In genomic region chr9:136995772-136996308, GRCh38 we compare ENCODE assay signal across 8 cellular contexts. TPM values are rescaled to one million over a fixed set of nuclear protein-coding genes. Genes with fewer than 3 reads are reported as not detected.
DNase-seq lines count a peak whose midpoint lies in the region; ATAC-seq lines count a peak whose summit lies in the region.

No MANE protein-coding gene starts in this region.

- 9% methylated on average over 10 of the region's 12 CpGs for WGBS in GM23248 (ENCODE audit: low coverage in 1 of 2, low lambda C conversion rate in 2 of 2, missing lambda C conversion rate in 2 of 2), 2 experiments

- in situ Hi-C loops in GM23248 (cut with MboI): no loop called here

- no peaks in the 10 kb centered on the region for H4K20me1 ChIP-seq in GM23248 (ENCODE audit: insufficient read depth)

- H3K4me3 ChIP-seq in GM23248 (peak overlapping the region; percentile 57), adipocyte (ENCODE audit: low read length) (peak overlapping the region; percentile 59), mucosa of rectum (ENCODE audit: low read length in 2 of 2) (peak overlapping the region in 1 of 2 donors; percentile 66), H7 (ENCODE audit: insufficient read depth, low read depth, low read length) (no peak overlapping the region; the same call in 1 of the 2 replicates)

- H3K27ac ChIP-seq in GM23248 (peak overlapping the region; percentile 28), mucosa of rectum (ENCODE audit: low read depth in 2 of 2, low read length in 2 of 2) (peak overlapping the region; percentile 32 to 48)

- H3K36me3 ChIP-seq in GM23248 (ENCODE audit: low read depth) (no peaks in the 10 kb centered on the region), adipocyte (ENCODE audit: control insufficient read depth, insufficient read depth, low read length, severe bottlenecking) (no peaks in the 10 kb centered on the region), mucosa of rectum (ENCODE audit: control insufficient read depth in 2 of 2, insufficient read depth in 2 of 2, low read length in 2 of 2) (no peaks in the 10 kb centered on the region), H7 (replicated peaks; ENCODE audit: control insufficient read depth, insufficient read depth, low read length) (peaks cover 2% of the 10 kb centered on the region)

- peak overlapping the region; percentile 46 for H3K4me2 ChIP-seq in GM23248 (ENCODE audit: unreplicated experiment)

- no peaks in the 10 kb centered on the region for H3K27me3 ChIP-seq in GM23248 (replicated peaks; ENCODE audit: insufficient read depth)
- no peaks in the 10 kb centered on the region for H3K27me3 ChIP-seq in adipocyte (replicated peaks; ENCODE audit: control insufficient read depth, insufficient read depth, low read length)
- H3K27me3 ChIP-seq in mucosa of rectum (ENCODE audit: control insufficient read depth in 2 of 2, insufficient read depth in 2 of 2, low read length in 2 of 2): no peaks in the 10 kb centered on the region
- H3K27me3 ChIP-seq in H7 (ENCODE audit: control insufficient read depth, insufficient read depth, low read length): peaks cover 4% of the 10 kb centered on the region

- peaks cover 26% of the 10 kb centered on the region for H3K4me1 ChIP-seq in GM23248 (ENCODE audit: insufficient read depth)
- peaks cover 39% of the 10 kb centered on the region for H3K4me1 ChIP-seq in adipocyte (ENCODE audit: control insufficient read depth, insufficient read depth, low read length)
- peaks cover 30 to 31% of the 10 kb centered on the region in 2 donors for H3K4me1 ChIP-seq in mucosa of rectum (ENCODE audit: control insufficient read depth in 2 of 2, insufficient read depth in 2 of 2, low read length in 2 of 2)

- H3K79me2 ChIP-seq in GM23248 (ENCODE audit: insufficient read depth): 0 out of 2 replicates have a peak, but pooled peaks cover 4% of the 10 kb centered on the region

- ATAC-seq in HG02678 (IDR thresholded peaks at IDR 0.05; ENCODE audit: unreplicated experiment) (no peak), GM18870 (IDR thresholded peaks at IDR 0.05; ENCODE audit: unreplicated experiment) (no peak)

- H3K9ac ChIP-seq in GM23248 (peak overlapping the region; percentile 52), adipocyte (ENCODE audit: low read length) (peak overlapping the region; percentile 79), mucosa of rectum (ENCODE audit: low read depth in 1 of 2, low read length in 2 of 2) (no peak overlapping the region)

- H3F3A ChIP-seq in GM23248 (ENCODE audit: insufficient read depth): peaks cover 17% of the 10 kb centered on the region

- no peaks in the 10 kb centered on the region for H3K9me2 ChIP-seq in GM23248 (ENCODE audit: insufficient read depth)

- H2AFZ ChIP-seq in GM23248: peak overlapping the region; percentile 47

- DNase-seq in AG20443 (ENCODE audit: low spot score): peak; percentile 67
- peak; percentile 69 for DNase-seq in GM23248
- no peak for DNase-seq in adipocyte (ENCODE audit: low read depth)
- DNase-seq in H7: no peak
- DNase-seq in OCI-M2 (lab: John Stamatoyannopoulos, UW; ENCODE audit: unreplicated experiment): no peak

- no peaks in the 10 kb centered on the region for H3K9me3 ChIP-seq in GM23248 (ENCODE audit: low read depth)
- no peaks in the 10 kb centered on the region for H3K9me3 ChIP-seq in adipocyte (ENCODE audit: control insufficient read depth, low read length)
- H3K9me3 ChIP-seq in mucosa of rectum (ENCODE audit: control insufficient read depth in 2 of 2, low read length in 2 of 2): no peaks in the 10 kb centered on the region

RNA-seq across cellular contexts. Expression of gene CLIC3, which starts 0.5 kb away (rescaled TPM):
- 33.3 and 37.7 TPM in 2 replicates for total RNA-seq in GM23248 (2014; rRNA removed; shearing (Covaris generic))
- polyA plus RNA-seq in GM23248 (2016; fragmentation: Nextera tagmentation; extraction: Ambion mirVana): 98.9 and 107 TPM in 2 replicates
- total RNA-seq in H7 (2014; rRNA removed; shearing (Covaris generic)): not detected in 2 replicates

RNA-seq across cellular contexts. Expression of gene PAXX, which starts 3.6 kb away (rescaled TPM):
- total RNA-seq in GM23248 (2014; rRNA removed; shearing (Covaris generic)): 38.7 and 52.2 TPM in 2 replicates
- 49.3 and 54.5 TPM in 2 replicates for polyA plus RNA-seq in GM23248 (2016; fragmentation: Nextera tagmentation; extraction: Ambion mirVana)
- total RNA-seq in H7 (2014; rRNA removed; shearing (Covaris generic)): 45.7 and 53.2 TPM in 2 replicates

RNA-seq across cellular contexts. Expression of gene LCNL1, which starts 13.0 kb away (rescaled TPM):
- not detected in 2 replicates for total RNA-seq in GM23248 (2014; rRNA removed; shearing (Covaris generic))
- not detected in 2 replicates for polyA plus RNA-seq in GM23248 (2016; fragmentation: Nextera tagmentation; extraction: Ambion mirVana)
- 0.21 and 0.33 TPM in 2 replicates for total RNA-seq in H7 (2014; rRNA removed; shearing (Covaris generic))

RNA-seq across cellular contexts. Expression of gene PTGDS, which starts 18.5 kb away (rescaled TPM):
- not detected in 2 replicates for total RNA-seq in GM23248 (2014; rRNA removed; shearing (Covaris generic))
- polyA plus RNA-seq in GM23248 (2016; fragmentation: Nextera tagmentation; extraction: Ambion mirVana): 0.24 and 0.25 TPM in 2 replicates
- total RNA-seq in H7 (2014; rRNA removed; shearing (Covaris generic)): 1.3 and 2.0 TPM in 2 replicates

RNA-seq across cellular contexts. Expression of gene ABCA2, which starts 32.2 kb away (rescaled TPM):
- total RNA-seq in GM23248 (2014; rRNA removed; shearing (Covaris generic)): 33.2 and 49.4 TPM in 2 replicates
- 20.5 and 21.1 TPM in 2 replicates for polyA plus RNA-seq in GM23248 (2016; fragmentation: Nextera tagmentation; extraction: Ambion mirVana)
- 6.8 and 10.4 TPM in 2 replicates for total RNA-seq in H7 (2014; rRNA removed; shearing (Covaris generic))

Comparison
In these comparisons a context has a peak if more than half of its experiments do, and no peak if none do; other contexts are left out.
1. DNase-seq: peak in AG20443 (single experiment) and GM23248 (single experiment); none in adipocyte (single experiment), H7 (single experiment) and OCI-M2 (single experiment).
2. H3K9ac ChIP-seq: peak in GM23248 (single experiment) and adipocyte (single experiment); none in mucosa of rectum (0 of 2).
3. RNA of gene CLIC3, which starts 0.5 kb away (total RNA-seq): 33.3 to 37.7 TPM in GM23248; not detected in H7; every median in the first group is over 10 times any median in the second.